In the genomic region with DNA sequence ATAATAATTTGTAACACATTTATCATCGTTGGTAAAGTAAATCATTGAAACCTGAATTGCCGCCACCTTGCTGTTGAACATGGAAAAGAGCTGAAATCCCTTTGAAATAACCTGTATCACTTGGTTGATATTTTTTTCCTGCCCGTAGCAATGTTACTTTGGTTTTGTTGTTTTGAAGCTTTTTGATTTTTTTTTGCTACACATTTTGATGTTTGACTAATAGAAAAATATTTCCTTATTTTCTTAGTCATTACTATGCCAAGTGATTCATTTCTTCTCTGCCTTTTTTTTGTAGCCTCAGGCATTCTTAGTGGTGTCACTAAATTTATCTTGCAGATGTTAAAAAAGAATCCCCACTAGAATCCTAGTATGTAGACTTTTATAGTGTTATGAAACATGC, we compare ENCODE assay signal across 18 cellular contexts.
A peak's percentile ranks its signal among the peaks of the same experiment; 100 is the strongest.
DNase-seq lines count a peak whose midpoint lies in the region; ATAC-seq, FAIRE-seq and TF ChIP-seq lines count a peak whose summit lies in the region.
"Had no signal": no experiment of that assay in that cellular context is flagged by ENCODE, and none has a peak within 500 bp of the region (broad histone marks: within the 10 kb centered on the region; RNA-seq: fewer than 3 reads in every experiment).

No MANE protein-coding gene starts in this region.

- H3K9me3 Mint-ChIP-seq in endodermal cell, result no peaks in the 10 kb centered on the region

- H3K4me3 ChIP-seq in BJ (ENCODE audit: low read depth, low read length) (no peak overlapping the region), bronchial epithelial cell (ENCODE audit: low read depth, low read length) (no peak overlapping the region), endodermal cell (ENCODE audit: low read length) (no peak overlapping the region), right cardiac atrium (ENCODE audit: low read length) (no peak overlapping the region)

- H3K36me3 ChIP-seq in BJ (ENCODE audit: control insufficient read depth, insufficient read depth, low read length) (no peaks in the 10 kb centered on the region), bronchial epithelial cell (ENCODE audit: control insufficient read depth, insufficient read depth, low read length) (no peaks in the 10 kb centered on the region), endodermal cell (ENCODE audit: control insufficient read depth, insufficient read depth, low read length) (no peaks in the 10 kb centered on the region)
- H3K36me3 ChIP-seq: neutrophil had no signal

- H3K36me3 Mint-ChIP-seq in endodermal cell (ENCODE audit: low read depth), result no peaks in the 10 kb centered on the region

- CTCF ChIA-PET in BJ (lab: Yijun Ruan, JAX), result no interaction called here

- TF ChIP-seq CTCF in BJ (IDR thresholded peaks at IDR 0.05; ENCODE audit: insufficient read depth, low read depth, low read length) (peak; percentile 9; the same call in 1 of the 2 replicates), bronchial epithelial cell (IDR thresholded peaks at IDR 0.05; ENCODE audit: insufficient read depth, low read length, severe bottlenecking) (no peak), endodermal cell (conservative IDR thresholded peaks at IDR 0.05) (no peak)

- ATAC-seq in HG02885 (IDR thresholded peaks at IDR 0.05; ENCODE audit: poor library complexity, unreplicated experiment), result no peak
- ATAC-seq in right cardiac atrium, result no peak
- ATAC-seq: activated CD4-positive, CD25-positive, alpha-beta regulatory T cell treated with anti-CD3 and anti-CD28 coated beads, Interleukin-2, amount 50 U/mL, for 24 hours had no signal

- no peaks in the 10 kb centered on the region for H3K4me1 Mint-ChIP-seq in endodermal cell

- H3K27ac Mint-ChIP-seq in endodermal cell, result no peak overlapping the region

- no peak for FAIRE-seq in bronchial epithelial cell (lab: Jason Lieb, UNC)

- no peaks in the 10 kb centered on the region for H3K27me3 Mint-ChIP-seq in endodermal cell (ENCODE audit: insufficient read depth)

- no peaks in the 10 kb centered on the region for H3K9me3 ChIP-seq in endodermal cell (ENCODE audit: control insufficient read depth, low read length)
- no peaks in the 10 kb centered on the region for H3K9me3 ChIP-seq in right cardiac atrium (ENCODE audit: control insufficient read depth, low read length)
- H3K9me3 ChIP-seq: neutrophil had no signal

- H3K27ac ChIP-seq in endodermal cell (ENCODE audit: low read depth, low read length), result no peak overlapping the region
- H3K27ac ChIP-seq in right cardiac atrium (ENCODE audit: low read length), result no peak overlapping the region
- H3K27ac ChIP-seq: neutrophil had no signal

- intact Hi-C loops in right cardiac atrium (cut with DNase I), result no loop called here

- H3K4me1 ChIP-seq in endodermal cell (ENCODE audit: control insufficient read depth, insufficient read depth, low read length), result no peaks in the 10 kb centered on the region
- peaks cover 3% of the 10 kb centered on the region for H3K4me1 ChIP-seq in right cardiac atrium (ENCODE audit: control insufficient read depth, insufficient read depth, low read length)

- no peak overlapping the region for H3K4me3 Mint-ChIP-seq in endodermal cell

- H3K27me3 ChIP-seq in BJ (ENCODE audit: control insufficient read depth, insufficient read depth, low read length) (no peaks in the 10 kb centered on the region), bronchial epithelial cell (ENCODE audit: control insufficient read depth, insufficient read depth, low read length) (no peaks in the 10 kb centered on the region), endodermal cell (ENCODE audit: control insufficient read depth, insufficient read depth, low read length, poor library complexity, severe bottlenecking) (no peaks in the 10 kb centered on the region), right cardiac atrium (ENCODE audit: control insufficient read depth, insufficient read depth) (no peaks in the 10 kb centered on the region)
- H3K27me3 ChIP-seq: neutrophil had no signal

- POLR2A ChIA-PET in BJ (lab: Charles Lee), result no interaction called here

- no peak overlapping the region for H3K9ac ChIP-seq in endodermal cell (ENCODE audit: extremely low read depth, low read length, poor library complexity, severe bottlenecking)

- 90 to 100% methylated on average over 2 to 3 of the region's 3 CpGs for WGBS in endodermal cell (ENCODE audit: insufficient coverage in 1 of 2, insufficient read length in 1 of 2), 2 experiments
- WGBS in right cardiac atrium, result 78% methylated on average over 3 of the region's 3 CpGs

- peak; percentile 43 for DNase-seq in BJ (ENCODE audit: low read depth)
- peak; percentile 14 for DNase-seq in HT-29 (ENCODE audit: low spot score)
- DNase-seq in bronchial epithelial cell (ENCODE audit: low read depth), result peak; percentile 71
- peak; percentile 12 for DNase-seq in hepatic stellate cell (ENCODE audit: low spot score)
- no peak for DNase-seq in endodermal cell
- no peak for DNase-seq in right cardiac atrium
- no peak for DNase-seq in DMS153 treated with DMSO at 0.1 percent for 48 hours (lab: John Stamatoyannopoulos, UW; ENCODE audit: unreplicated experiment)
- DNase-seq: activated effector memory CD4-positive, alpha-beta T cell treated with anti-CD3 and anti-CD28 coated beads, Interleukin-2, amount 50 U/mL, for 16 hours; AML-193; anterior cingulate cortex; cortex of kidney; NCI-H1694 treated with DMSO at 0.1 percent for 48 hours; NCI-H510A; SIG-M5; stimulated activated CD4-positive, alpha-beta T cell treated with anti-CD3 and anti-CD28 coated beads, Interleukin-4, amount 100 ng/mL, for 4 hours had no signal

Comparison
In these comparisons a context has a peak if more than half of its experiments do, and no peak if none do; other contexts are left out.
1. DNase-seq: peak in BJ (single experiment), HT-29 (single experiment), bronchial epithelial cell (single experiment) and hepatic stellate cell (single experiment); none in endodermal cell (single experiment), right cardiac atrium (0 of 3) and DMS153 treated with DMSO at 0.1 percent for 48 hours (single experiment).